1 cellular context compared by ENCODE assay signal in genomic region chr22:22431271-22432220, GRCh38.
TF ChIP-seq lines count a peak whose summit lies in the region.

No MANE protein-coding gene starts in this region.

TF ChIP-seq in K562, 482 proteins besides CTCF, POLR2A, EP300 and RAD21 (continued from another document and continues in another):
- TF ChIP-seq MECOM (CRISPR knock-in tag; IDR thresholded peaks at IDR 0.05) (no peak), TRIM28 (IDR thresholded peaks at IDR 0.05) (no peak), ZNF717 (CRISPR knock-in tag; IDR thresholded peaks at IDR 0.05) (no peak), ZC3H4 (CRISPR knock-in tag; IDR thresholded peaks at IDR 0.05; ENCODE audit: borderline replicate concordance) (peak; percentile 86; the same call in 1 of the 2 replicates), ZBTB26 (CRISPR knock-in tag; IDR thresholded peaks at IDR 0.05) (0 out of 2 replicates have a peak, but pooled peaks have one; percentile 79), ZNF140 (CRISPR knock-in tag; IDR thresholded peaks at IDR 0.05) (no peak), ETV6 (IDR thresholded peaks at IDR 0.05; ENCODE audit: borderline replicate concordance in 1 of 2, low read depth in 2 of 2, low read length in 1 of 2) (no peak), ETV6 (CRISPR knock-in tag; IDR thresholded peaks at IDR 0.05; ENCODE audit: borderline replicate concordance) (no peak), GABPB2 (CRISPR knock-in tag; conservative IDR thresholded peaks at IDR 0.05) (no peak; the same call in 1 of the 2 replicates), E2F3 (CRISPR knock-in tag; IDR thresholded peaks at IDR 0.05) (peak; percentile 80), ZNF324 (CRISPR knock-in tag; IDR thresholded peaks at IDR 0.05) (no peak), ARHGAP35 (IDR thresholded peaks at IDR 0.05; ENCODE audit: partially characterized antibody) (no peak), MTF1 (CRISPR knock-in tag; IDR thresholded peaks at IDR 0.05; ENCODE audit: borderline replicate concordance) (peak; percentile 55; the same call in 1 of the 2 replicates), ZNF584 (CRISPR knock-in tag; IDR thresholded peaks at IDR 0.05; ENCODE audit: low read depth) (no peak), TGIF2 (CRISPR knock-in tag; IDR thresholded peaks at IDR 0.05) (no peak), SUPT5H (IDR thresholded peaks at IDR 0.05) (no peak), TAF7 (tag; IDR thresholded peaks at IDR 0.05) (no peak), ZNF232 (CRISPR knock-in tag; IDR thresholded peaks at IDR 0.05) (no peak), ZMIZ1 (IDR thresholded peaks at IDR 0.05; ENCODE audit: low read depth in 2 of 2, low read length in 2 of 2) (no peak), KLF1 (tag; IDR thresholded peaks at IDR 0.05) (peak; percentile 78), ZNF395 (CRISPR knock-in tag; IDR thresholded peaks at IDR 0.05) (no peak), TRIM25 (IDR thresholded peaks at IDR 0.05; ENCODE audit: borderline replicate concordance) (no peak), ZFPM2 (CRISPR knock-in tag; IDR thresholded peaks at IDR 0.05) (no peak), CBX8 (IDR thresholded peaks at IDR 0.05; ENCODE audit: borderline replicate concordance, extremely low read depth, low read depth, low read length, poor library complexity, severe bottlenecking) (no peak), RBM17 (IDR thresholded peaks at IDR 0.05; ENCODE audit: borderline replicate concordance, low read depth, low read length) (no peak), CREBBP (IDR thresholded peaks at IDR 0.05; ENCODE audit: low read depth, low read length) (no peak), HMGN3 (IDR thresholded peaks at IDR 0.05; ENCODE audit: borderline replicate concordance, extremely low read depth, insufficient read length, low read depth, low read length) (no peak), PHF8 (IDR thresholded peaks at IDR 0.05; ENCODE audit: borderline replicate concordance, low read length) (no peak; the same call in 1 of the 2 replicates), ZNF277 (CRISPR knock-in tag; IDR thresholded peaks at IDR 0.05; ENCODE audit: borderline replicate concordance) (no peak), TBP (optimal IDR thresholded peaks at IDR 0.05; ENCODE audit: low read depth, low read length) (no peak), SMARCC2 (IDR thresholded peaks at IDR 0.05; ENCODE audit: low read depth) (no peak), U2AF2 (optimal IDR thresholded peaks at IDR 0.05; ENCODE audit: low read depth, low read length) (no peak), PCBP1 (IDR thresholded peaks at IDR 0.05; ENCODE audit: low read depth, low read length, poor library complexity, severe bottlenecking) (no peak), MTA1 (IDR thresholded peaks at IDR 0.05; ENCODE audit: borderline replicate concordance) (no peak), ZNF780A (CRISPR knock-in tag; IDR thresholded peaks at IDR 0.05) (no peak), CEBPG (CRISPR knock-in tag; IDR thresholded peaks at IDR 0.05) (no peak), CEBPG (tag; conservative IDR thresholded peaks at IDR 0.05 in 1 of 2, IDR thresholded peaks at IDR 0.05 in 1 of 2) (no peak), KAT8 (IDR thresholded peaks at IDR 0.05; ENCODE audit: low read depth) (no peak), DMBX1 (CRISPR knock-in tag; IDR thresholded peaks at IDR 0.05; ENCODE audit: borderline replicate concordance) (no peak), ZNF224 (CRISPR knock-in tag; IDR thresholded peaks at IDR 0.05) (no peak), TEAD4 (IDR thresholded peaks at IDR 0.05; ENCODE audit: low read length) (no peak), TEAD4 (CRISPR knock-in tag; IDR thresholded peaks at IDR 0.05; ENCODE audit: borderline replicate concordance) (no peak), E2F4 (CRISPR knock-in tag; IDR thresholded peaks at IDR 0.05; ENCODE audit: low read depth) (no peak), ETV1 (tag; conservative IDR thresholded peaks at IDR 0.05; ENCODE audit: low read depth) (no peak), ZNF518B (CRISPR knock-in tag; IDR thresholded peaks at IDR 0.05) (no peak)
